ENCODE assay signal across 1 cellular context in the genomic region with DNA sequence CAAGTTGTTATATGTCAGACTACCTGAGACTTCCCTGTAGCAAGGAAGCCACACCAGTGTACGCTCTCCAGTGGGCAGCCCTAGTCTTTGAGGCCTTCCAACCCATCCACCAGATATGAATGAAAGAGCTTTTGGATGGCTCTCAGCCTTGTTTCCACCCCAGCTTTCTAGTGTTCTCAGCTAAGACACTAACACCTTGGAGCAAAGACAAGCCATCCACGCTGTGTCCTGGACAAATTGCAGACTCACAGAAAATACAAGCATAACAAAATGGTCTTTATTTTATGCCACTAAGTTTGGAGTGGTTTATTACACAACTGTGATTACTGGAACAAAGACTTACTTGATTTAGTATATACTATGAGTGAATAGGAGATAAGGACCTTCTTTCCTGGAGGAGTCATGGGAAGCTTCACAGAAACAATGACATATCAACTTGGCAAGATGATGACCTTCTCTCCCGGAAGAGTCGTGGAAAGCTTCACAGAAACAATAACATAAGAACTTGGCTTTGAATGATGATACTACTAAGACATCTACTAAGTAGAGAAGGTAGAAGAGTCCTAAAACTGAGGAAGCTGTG.
TF ChIP-seq lines count a peak whose summit lies in the region.

No MANE protein-coding gene starts in this region.

TF ChIP-seq in WTC11, 78 proteins besides CTCF, POLR2A, EP300 and RAD21 (continued from another document):
- TF ChIP-seq PRRX2 (CRISPR knock-in tag; IDR thresholded peaks at IDR 0.05) (no peak), TP53 (CRISPR knock-in tag; IDR thresholded peaks at IDR 0.05) (no peak), ZNF219 (CRISPR knock-in tag; IDR thresholded peaks at IDR 0.05; ENCODE audit: borderline replicate concordance) (no peak)
